Comparison of ENCODE assay signal across 8 cellular contexts in genomic region chr2:127526940-127527804, GRCh38. TPM values are rescaled to one million over a fixed set of nuclear protein-coding genes. Genes with fewer than 3 reads are reported as not detected.
DNase-seq lines count a peak whose midpoint lies in the region; ATAC-seq lines count a peak whose summit lies in the region.

No MANE protein-coding gene starts in this region.

- H3K4me1 Mint-ChIP-seq in activated naive CD8-positive, alpha-beta T cell treated with anti-CD3 and anti-CD28 coated beads for 36 hours, result peaks cover 23% of the 10 kb centered on the region
- peaks cover 32% of the 10 kb centered on the region for H3K4me1 Mint-ChIP-seq in stimulated activated effector memory CD8-positive, alpha-beta T cell treated with anti-CD3 and anti-CD28 coated beads, Interleukin-12 subunit alpha, Interleukin-12 subunit beta, amount 100 ng/mL, for 72 hours

- ATAC-seq in GM21390 (IDR thresholded peaks at IDR 0.05; ENCODE audit: unreplicated experiment), result peak; percentile 9
- peak; percentile 4 for ATAC-seq in stimulated activated effector memory CD8-positive, alpha-beta T cell treated with anti-CD3 and anti-CD28 coated beads, Interleukin-12 subunit alpha, Interleukin-12 subunit beta, amount 100 ng/mL, for 72 hours

- H3K9me3 Mint-ChIP-seq in activated naive CD8-positive, alpha-beta T cell treated with anti-CD3 and anti-CD28 coated beads for 36 hours, result no peaks in the 10 kb centered on the region
- H3K9me3 Mint-ChIP-seq in stimulated activated effector memory CD8-positive, alpha-beta T cell treated with anti-CD3 and anti-CD28 coated beads, Interleukin-12 subunit alpha, Interleukin-12 subunit beta, amount 100 ng/mL, for 72 hours, result no peaks in the 10 kb centered on the region

- no peaks in the 10 kb centered on the region for H3K27me3 Mint-ChIP-seq in activated naive CD8-positive, alpha-beta T cell treated with anti-CD3 and anti-CD28 coated beads for 36 hours

- H3K27me3 ChIP-seq in iPS DF 6.9 (ENCODE audit: control insufficient read depth, insufficient read depth, low read length), result no peaks in the 10 kb centered on the region

- WGBS in iPS DF 6.9 (ENCODE audit: insufficient coverage, insufficient read length), result no CpG with 5 or more reads among the region's 16 CpGs

- peak overlapping the region; percentile 96 for H3K27ac Mint-ChIP-seq in activated naive CD8-positive, alpha-beta T cell treated with anti-CD3 and anti-CD28 coated beads for 36 hours
- peak overlapping the region; percentile 97 for H3K27ac Mint-ChIP-seq in stimulated activated effector memory CD8-positive, alpha-beta T cell treated with anti-CD3 and anti-CD28 coated beads, Interleukin-12 subunit alpha, Interleukin-12 subunit beta, amount 100 ng/mL, for 72 hours

- H3K9me3 ChIP-seq in KOPT-K1 (ENCODE audit: insufficient read depth, low read length, poor library complexity, severe bottlenecking), result no peaks in the 10 kb centered on the region
- H3K9me3 ChIP-seq in iPS DF 6.9 (ENCODE audit: control insufficient read depth, insufficient read depth, low read length), result no peaks in the 10 kb centered on the region

- peaks cover 13% of the 10 kb centered on the region for H3K36me3 Mint-ChIP-seq in activated naive CD8-positive, alpha-beta T cell treated with anti-CD3 and anti-CD28 coated beads for 36 hours
- H3K36me3 Mint-ChIP-seq in stimulated activated effector memory CD8-positive, alpha-beta T cell treated with anti-CD3 and anti-CD28 coated beads, Interleukin-12 subunit alpha, Interleukin-12 subunit beta, amount 100 ng/mL, for 72 hours, result peaks cover 28% of the 10 kb centered on the region

- peak overlapping the region; percentile 88; the same call in 1 of the 2 replicates for H3K4me3 ChIP-seq in iPS DF 6.9 (ENCODE audit: low read length)

- peak overlapping the region; percentile 91 for H3K4me3 Mint-ChIP-seq in activated naive CD8-positive, alpha-beta T cell treated with anti-CD3 and anti-CD28 coated beads for 36 hours
- H3K4me3 Mint-ChIP-seq in stimulated activated effector memory CD8-positive, alpha-beta T cell treated with anti-CD3 and anti-CD28 coated beads, Interleukin-12 subunit alpha, Interleukin-12 subunit beta, amount 100 ng/mL, for 72 hours, result peak overlapping the region; percentile 85

- H3K4me1 ChIP-seq in iPS DF 6.9 (ENCODE audit: control insufficient read depth, insufficient read depth, low read length), result peaks cover 1% of the 10 kb centered on the region; the same call in 1 of the 2 replicates

- H3K36me3 ChIP-seq in KOPT-K1 (ENCODE audit: insufficient read depth, low read length) (peaks cover 21% of the 10 kb centered on the region), iPS DF 6.9 (ENCODE audit: control insufficient read depth, insufficient read depth, low read length) (no peaks in the 10 kb centered on the region)

- peak; percentile 53 for DNase-seq in DMS153 (lab: John Stamatoyannopoulos, UW)
- DNase-seq in activated naive CD8-positive, alpha-beta T cell treated with anti-CD3 and anti-CD28 coated beads for 36 hours, result no peak
- DNase-seq in iPS DF 6.9 (ENCODE audit: low read depth, low spot score), result no peak
- no peak for DNase-seq in stimulated activated effector memory CD8-positive, alpha-beta T cell treated with anti-CD3 and anti-CD28 coated beads, Interleukin-12 subunit alpha, Interleukin-12 subunit beta, amount 100 ng/mL, for 72 hours (ENCODE audit: low spot score in 2 of 2)
- DNase-seq in ureter (ENCODE audit: low spot score), result no peak
- no peak for DNase-seq in NCI-H345 (lab: John Stamatoyannopoulos, UW)

- H3K27ac ChIP-seq in KOPT-K1 (ENCODE audit: low read depth, low read length, poor library complexity, severe bottlenecking) (peak overlapping the region; percentile 85), iPS DF 6.9 (ENCODE audit: low read length) (no peak overlapping the region)

RNA-seq across cellular contexts. Expression of gene IWS1, which starts 0.9 kb away (rescaled TPM):
- total RNA-seq in activated naive CD8-positive, alpha-beta T cell treated with anti-CD3 and anti-CD28 coated beads for 36 hours, result 10 to 100 TPM; 52.5 to 58.7 TPM
- 43.5 TPM for total RNA-seq in ureter

RNA-seq across cellular contexts. Expression of gene MYO7B, which starts 8.3 kb away (rescaled TPM):
- total RNA-seq in activated naive CD8-positive, alpha-beta T cell treated with anti-CD3 and anti-CD28 coated beads for 36 hours, result under 1 TPM; 0.62 to 0.88 TPM
- 0.78 TPM for total RNA-seq in ureter
